Comparison of ENCODE assay signal across 23 cellular contexts in the genomic region with DNA sequence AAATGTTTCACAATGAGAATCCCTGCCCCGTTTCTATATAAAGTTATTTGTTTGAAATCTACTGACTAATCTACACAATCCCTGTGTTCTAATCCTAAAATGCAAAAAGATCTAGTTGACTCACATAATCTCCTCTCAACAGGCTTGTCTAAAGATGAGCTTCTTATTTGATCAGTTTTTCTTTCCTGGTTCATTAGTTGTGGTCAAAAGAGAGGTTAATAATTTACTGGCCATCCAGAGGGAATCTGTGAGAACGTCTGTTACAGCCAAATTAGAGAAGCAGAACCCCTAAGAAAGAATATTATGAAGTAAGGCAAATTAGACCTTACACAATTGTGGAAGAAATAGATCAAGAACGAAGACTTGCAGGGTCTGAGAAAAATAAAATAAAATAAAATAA.
"Had no signal": no experiment of that assay in that cellular context is flagged by ENCODE, and none has a peak within 500 bp of the region (broad histone marks: within the 10 kb centered on the region; RNA-seq: fewer than 3 reads in every experiment).

No MANE protein-coding gene starts in this region.

- DNase-seq: activated CD4-positive, alpha-beta T cell treated with anti-CD3 and anti-CD28 coated beads, Interleukin-2, amount 10 ng/mL, durations not matched to agents 24 days and 14 days; activated CD4-positive, alpha-beta T cell treated with anti-CD3 and anti-CD28 coated beads, Interleukin-2, amount 50 U/mL, for 4 hours; activated CD8-positive, alpha-beta T cell treated with anti-CD3 and anti-CD28 coated beads for 36 hours; activated gamma-delta T cell treated with Interleukin-2 at 50 U/mL for 16 hours; activated naive CD4-positive, alpha-beta T cell treated with anti-CD3 and anti-CD28 coated beads for 36 hours; activated T-cell treated with anti-CD3 and anti-CD28 coated beads, Interleukin-2, amount 50 U/mL, for 24 hours; adrenal gland; body of pancreas; NCI-H1092 treated with DMSO at 0.1 percent for 48 hours; NCI-H1417; NCI-H187 treated with DMSO at 0.1 percent for 48 hours; NCI-H2081; NCI-H226; NCI-H446 treated with DMSO at 0.1 percent for 48 hours; NCI-H524; NCI-H69; NK-92 treated with Interleukin-12 subunit alpha and Interleukin-12 subunit beta, amount 100 ng/mL, for 24 hours; PC-3; Peyer's patch; RPMI8226; SHP77 treated with DMSO at 0.1 percent for 48 hours; SK-N-SH had no signal

- ATAC-seq: activated CD8-positive, alpha-beta T cell treated with anti-CD3 and anti-CD28 coated beads for 36 hours; activated naive CD4-positive, alpha-beta T cell treated with anti-CD3 and anti-CD28 coated beads, Interleukin-2, amount 50 U/mL, for 72 hours; body of pancreas; PC-3 had no signal
